8 cellular contexts compared by ENCODE assay signal in genomic region chr11:44559207-44559943, GRCh38. TPM values are rescaled to one million over a fixed set of nuclear protein-coding genes. Genes with fewer than 3 reads are reported as not detected.
DNase-seq lines count a peak whose midpoint lies in the region; ATAC-seq and TF ChIP-seq lines count a peak whose summit lies in the region.

No MANE protein-coding gene starts in this region.

- DNase-seq in MV-4-11 (lab: John Stamatoyannopoulos, UW) (peak; percentile 94), iPS DF 19.7 (ENCODE audit: low read depth, low spot score) (peak; percentile 94), suprapubic skin (ENCODE audit: low spot score in 2 of 2) (no peak), NCI-H774 (lab: John Stamatoyannopoulos, UW) (no peak), brain microvascular endothelial cell (no peak)
- DNase-seq in activated effector memory CD4-positive, alpha-beta T cell treated with anti-CD3 and anti-CD28 coated beads, Interleukin-2, amount 50 U/mL, for 16 hours = no peak

- H3K27ac ChIP-seq in suprapubic skin (no peak overlapping the region), brain microvascular endothelial cell (no peak overlapping the region)

- no peaks in the 10 kb centered on the region for H3K36me3 ChIP-seq in suprapubic skin
- no peaks in the 10 kb centered on the region for H3K36me3 ChIP-seq in brain microvascular endothelial cell (replicated peaks)

- TF ChIP-seq EP300 in suprapubic skin (IDR thresholded peaks at IDR 0.05) = no peak

- H3K4me3 ChIP-seq in suprapubic skin (no peak overlapping the region), brain microvascular endothelial cell (ENCODE audit: low read depth, low read length) (no peak overlapping the region)

- TF ChIP-seq CTCF in suprapubic skin (IDR thresholded peaks at IDR 0.05) (no peak), brain microvascular endothelial cell (IDR thresholded peaks at IDR 0.05; ENCODE audit: low read depth, low read length, missing control alignments) (no peak)

- H3K9me3 ChIP-seq in suprapubic skin = no peaks in the 10 kb centered on the region

- H3K27me3 ChIP-seq in suprapubic skin (no peaks in the 10 kb centered on the region), brain microvascular endothelial cell (replicated peaks) (no peaks in the 10 kb centered on the region)

- no peak for TF ChIP-seq POLR2A in suprapubic skin (IDR thresholded peaks at IDR 0.05)

- ATAC-seq in GM18867 (IDR thresholded peaks at IDR 0.05; ENCODE audit: unreplicated experiment) (peak; percentile 69), HG02588 (IDR thresholded peaks at IDR 0.05; ENCODE audit: unreplicated experiment) (peak; percentile 79)

- peaks cover 51% of the 10 kb centered on the region for H3K4me1 ChIP-seq in suprapubic skin

- 70% methylated on average over 9 of the region's 9 CpGs for WGBS in suprapubic skin

- in situ Hi-C loops in brain microvascular endothelial cell (cut with HindIII; ENCODE audit: low pct_ligation_motif_present, low sequenced_read_pairs) = no loop called here

RNA-seq across cellular contexts. Expression of gene CD82, which starts 6.1 kb away (rescaled TPM):
- 100 to 1,000 TPM in 3 of 4 donors, 10 to 100 TPM in 1; 77.6 to 155 (median 118) TPM for total RNA-seq in suprapubic skin

Comparison
In these comparisons a context has a peak if more than half of its experiments do, and no peak if none do; other contexts are left out.
1. DNase-seq: peak in MV-4-11 (single experiment) and iPS DF 19.7 (single experiment); none in suprapubic skin (0 of 2), activated effector memory CD4-positive, alpha-beta T cell treated with anti-CD3 and anti-CD28 coated beads, Interleukin-2, amount 50 U/mL, for 16 hours (single experiment), NCI-H774 (single experiment) and brain microvascular endothelial cell (single experiment).